Comparison of ENCODE assay signal across 10 cellular contexts in the genomic region with DNA sequence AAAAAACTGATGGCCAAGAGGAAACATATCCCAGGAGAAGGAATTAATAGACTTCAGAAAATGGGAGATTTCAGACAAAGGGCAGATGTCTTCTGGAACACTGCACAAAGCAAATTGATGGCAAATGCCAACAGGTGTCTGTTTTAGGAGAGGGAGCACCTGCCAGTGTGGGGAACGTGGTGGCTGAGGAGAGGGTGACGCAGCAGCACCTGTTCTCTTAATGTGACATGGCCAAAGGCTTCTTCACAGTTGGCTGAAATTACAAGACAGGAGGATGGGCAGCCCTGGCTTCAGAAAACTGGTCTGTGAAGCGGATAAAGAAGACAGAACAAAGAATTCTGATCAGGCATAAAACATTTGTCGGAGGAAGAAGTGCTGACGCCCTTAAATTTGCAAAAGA.
DNase-seq lines count a peak whose midpoint lies in the region; ATAC-seq and TF ChIP-seq lines count a peak whose summit lies in the region.
"Had no signal": no experiment of that assay in that cellular context is flagged by ENCODE, and none has a peak within 500 bp of the region (broad histone marks: within the 10 kb centered on the region; RNA-seq: fewer than 3 reads in every experiment).

No MANE protein-coding gene starts in this region.

- peaks cover 13% of the 10 kb centered on the region for H3K27me3 Mint-ChIP-seq in nephron (ENCODE audit: low read depth)

- no peaks in the 10 kb centered on the region for H3K9me3 Mint-ChIP-seq in nephron

- H3K27ac Mint-ChIP-seq in nephron = peak overlapping the region; percentile 18 to 65 (median 34)

- H3K4me3 Mint-ChIP-seq in nephron = peak overlapping the region in 1 of 3 experiments; percentile 36

- H3K36me3 Mint-ChIP-seq in nephron (ENCODE audit: low read depth) = no peaks in the 10 kb centered on the region

- ATAC-seq in HG02938 (IDR thresholded peaks at IDR 0.05; ENCODE audit: unreplicated experiment) = peak; percentile 20
- ATAC-seq: HCT116 had no signal

- DNase-seq in NCI-H748 (lab: John Stamatoyannopoulos, UW; ENCODE audit: unreplicated experiment) (peak; percentile 76), NCI-H748 treated with DMSO at 0.1 percent for 48 hours (lab: John Stamatoyannopoulos, UW) (no peak), NCI-H510A (lab: John Stamatoyannopoulos, UW) (peak; percentile 92), glomerular visceral epithelial cell (ENCODE audit: extremely low spot score) (no peak), GM19240 (ENCODE audit: insufficient read length, low spot score) (no peak)
- DNase-seq in stimulated activated CD4-positive, alpha-beta T cell treated with anti-CD3 and anti-CD28 coated beads, Interleukin-15, amount 100 ng/mL, for 24 hours = no peak
- DNase-seq: caudate nucleus had no signal

- H3K4me1 Mint-ChIP-seq in nephron = peaks cover 53% of the 10 kb centered on the region

- no peak for TF ChIP-seq CTCF in nephron (IDR thresholded peaks at IDR 0.05; ENCODE audit: unreplicated experiment in 3 of 3)

Comparison
In these comparisons a context has a peak if more than half of its experiments do, and no peak if none do; other contexts are left out.
1. DNase-seq: peak in NCI-H748 (single experiment) and NCI-H510A (single experiment); none in NCI-H748 treated with DMSO at 0.1 percent for 48 hours (single experiment), glomerular visceral epithelial cell (single experiment), stimulated activated CD4-positive, alpha-beta T cell treated with anti-CD3 and anti-CD28 coated beads, Interleukin-15, amount 100 ng/mL, for 24 hours (single experiment) and GM19240 (single experiment).